1 cellular context compared by ENCODE assay signal in genomic region chr5:36654598-36654997, GRCh38.
TF ChIP-seq lines count a peak whose summit lies in the region.

No MANE protein-coding gene starts in this region.

TF ChIP-seq in H1, 55 proteins besides CTCF, POLR2A, EP300 and RAD21:
- TF ChIP-seq TCF12 (IDR thresholded peaks at IDR 0.05; ENCODE audit: low read depth, low read length), result no peak
- no peak for TF ChIP-seq CTBP2 (IDR thresholded peaks at IDR 0.05; ENCODE audit: borderline replicate concordance, insufficient read depth, insufficient read length, low read length)
- TF ChIP-seq KDM1A (IDR thresholded peaks at IDR 0.05; ENCODE audit: borderline replicate concordance, low read length), result no peak
- TF ChIP-seq RXRA (IDR thresholded peaks at IDR 0.05; ENCODE audit: insufficient read depth, low read depth, low read length), result no peak
- TF ChIP-seq EGR1 (IDR thresholded peaks at IDR 0.05; ENCODE audit: borderline replicate concordance, low read depth, low read length), result no peak
- TF ChIP-seq, protein P1, sequence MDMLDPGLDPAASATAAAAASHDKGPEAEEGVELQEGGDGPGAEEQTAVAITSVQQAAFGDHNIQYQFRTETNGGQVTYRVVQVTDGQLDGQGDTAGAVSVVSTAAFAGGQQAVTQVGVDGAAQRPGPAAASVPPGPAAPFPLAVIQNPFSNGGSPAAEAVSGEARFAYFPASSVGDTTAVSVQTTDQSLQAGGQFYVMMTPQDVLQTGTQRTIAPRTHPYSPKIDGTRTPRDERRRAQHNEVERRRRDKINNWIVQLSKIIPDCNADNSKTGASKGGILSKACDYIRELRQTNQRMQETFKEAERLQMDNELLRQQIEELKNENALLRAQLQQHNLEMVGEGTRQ (IDR thresholded peaks at IDR 0.05; ENCODE audit: low read length), result no peak
- no peak for TF ChIP-seq TAF1 (IDR thresholded peaks at IDR 0.05; ENCODE audit: low read depth, low read length)
- no peak for TF ChIP-seq ZNF274 (IDR thresholded peaks at IDR 0.05; ENCODE audit: borderline replicate concordance, extremely low read depth, low read length)
- TF ChIP-seq MAFK (IDR thresholded peaks at IDR 0.05; ENCODE audit: low read depth, low read length), result no peak
- TF ChIP-seq SRF (IDR thresholded peaks at IDR 0.05; ENCODE audit: low read depth, low read length), result no peak
